Comparison of ENCODE assay signal across 8 cellular contexts in the genomic region with DNA sequence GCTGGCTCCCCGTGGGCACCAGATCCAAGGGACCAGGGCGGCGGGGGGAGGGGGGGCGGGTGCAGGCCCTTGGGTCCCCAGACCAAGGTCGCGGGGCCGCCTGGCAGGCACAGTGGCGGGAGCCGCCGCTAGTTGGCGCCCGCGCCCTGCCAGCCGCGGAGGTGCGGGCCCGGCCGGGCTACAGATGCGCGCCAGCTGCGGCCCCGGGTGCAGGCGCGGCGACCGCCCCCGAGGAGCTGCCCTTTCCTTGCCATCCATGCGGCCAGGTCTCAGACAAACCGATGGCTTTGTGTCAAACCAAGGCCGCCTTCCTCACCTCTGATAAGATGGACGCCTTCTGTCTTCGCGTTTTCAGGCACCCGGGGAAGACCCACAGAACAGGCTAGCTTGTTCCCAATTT. TPM values are rescaled to one million over a fixed set of nuclear protein-coding genes. Genes with fewer than 3 reads are reported as not detected.
DNase-seq lines count a peak whose midpoint lies in the region; ATAC-seq and TF ChIP-seq lines count a peak whose summit lies in the region.

No MANE protein-coding gene starts in this region.

- CTCF ChIA-PET in activated CD4-positive, alpha-beta T cell treated with anti-CD3 and anti-CD28 coated beads, Interleukin-2, amount 10 ng/mL, durations not matched to agents 7 days and 5 days (lab: Charles Lee): interaction anchor here (0.6 to 9.2 kb wide), 19 partner anchors 9 to 426 kb away, joined by 3 to 51 read pairs (median 5); no protein-coding TSS in a partner anchor

- H3K27ac ChIP-seq in DND-41 (ENCODE audit: low read length): no peak overlapping the region

- peaks cover 50% of the 10 kb centered on the region for H3K36me3 Mint-ChIP-seq in activated CD4-positive, alpha-beta T cell treated with anti-CD3 and anti-CD28 coated beads, Interleukin-2, amount 10 ng/mL, durations not matched to agents 7 days and 5 days (ENCODE audit: low read depth)
- H3K36me3 Mint-ChIP-seq in naive thymus-derived CD8-positive, alpha-beta T cell: peaks cover 0 to 8% (median 4%) of the 10 kb centered on the region in 3 donors

- H3K4me3 ChIP-seq in DND-41 (ENCODE audit: low read depth in 1 of 2, low read length in 2 of 2): no peak overlapping the region

- H3K36me3 ChIP-seq in DND-41 (ENCODE audit: insufficient read depth, low read length): peaks cover 5% of the 10 kb centered on the region; the same call in 1 of the 2 replicates

- H3K27me3 ChIP-seq in DND-41 (ENCODE audit: insufficient read depth, low read length, poor library complexity): peaks cover 35% of the 10 kb centered on the region

- TF ChIP-seq CTCF in DND-41 (IDR thresholded peaks at IDR 0.05; ENCODE audit: borderline replicate concordance, extremely low read depth, low read length, poor library complexity, severe bottlenecking): peak; percentile 57
- TF ChIP-seq CTCF in LNCAP (IDR thresholded peaks at IDR 0.05): peak; percentile 56

- ATAC-seq in DND-41 (ENCODE audit: insufficient read depth, low read depth) (no peak), GM18870 (IDR thresholded peaks at IDR 0.05; ENCODE audit: unreplicated experiment) (no peak)
- peak in 1 of 2 donors; percentile 10 for ATAC-seq in naive thymus-derived CD8-positive, alpha-beta T cell

- no peaks in the 10 kb centered on the region for H3K27me3 Mint-ChIP-seq in activated CD4-positive, alpha-beta T cell treated with anti-CD3 and anti-CD28 coated beads, Interleukin-2, amount 10 ng/mL, durations not matched to agents 7 days and 5 days
- no peaks in the 10 kb centered on the region for H3K27me3 Mint-ChIP-seq in naive thymus-derived CD8-positive, alpha-beta T cell

- H3K79me2 ChIP-seq in DND-41 (ENCODE audit: insufficient read depth, low read length): peaks cover 20% of the 10 kb centered on the region

- no peak overlapping the region for H3K9ac ChIP-seq in DND-41 (ENCODE audit: low read depth, low read length)

- POLR2A ChIA-PET in activated CD4-positive, alpha-beta T cell treated with anti-CD3 and anti-CD28 coated beads, Interleukin-2, amount 10 ng/mL, durations not matched to agents 7 days and 5 days (lab: Charles Lee): interaction anchor here (1.4 kb wide), 1 partner anchor 33 kb away, joined by 3 read pairs; no protein-coding TSS in a partner anchor
- POLR2A ChIA-PET in naive thymus-derived CD8-positive, alpha-beta T cell (lab: Charles Lee): interaction anchor here (0.8 to 9.3 kb wide), 10 partner anchors 10 to 167 kb away, joined by 3 to 105 read pairs (median 9); no protein-coding TSS in a partner anchor

- H2AFZ ChIP-seq in DND-41 (ENCODE audit: low read depth, low read length): no peak overlapping the region

- H3K9me3 ChIP-seq in DND-41 (ENCODE audit: insufficient read depth, low read length, severe bottlenecking): no peaks in the 10 kb centered on the region

- peaks cover 65% of the 10 kb centered on the region for H3K4me1 Mint-ChIP-seq in activated CD4-positive, alpha-beta T cell treated with anti-CD3 and anti-CD28 coated beads, Interleukin-2, amount 10 ng/mL, durations not matched to agents 7 days and 5 days
- H3K4me1 Mint-ChIP-seq in naive thymus-derived CD8-positive, alpha-beta T cell: peaks cover 21 to 53% (median 49%) of the 10 kb centered on the region in 4 donors

- peaks cover 37% of the 10 kb centered on the region for H3K4me1 ChIP-seq in DND-41 (ENCODE audit: insufficient read depth, low read length)

- no peaks in the 10 kb centered on the region for H3K9me3 Mint-ChIP-seq in activated CD4-positive, alpha-beta T cell treated with anti-CD3 and anti-CD28 coated beads, Interleukin-2, amount 10 ng/mL, durations not matched to agents 7 days and 5 days
- no peaks in the 10 kb centered on the region for H3K9me3 Mint-ChIP-seq in naive thymus-derived CD8-positive, alpha-beta T cell

- peaks cover 12% of the 10 kb centered on the region for H4K20me1 ChIP-seq in DND-41 (ENCODE audit: insufficient read depth, low read length)

- DNase-seq in DND-41 (peak; percentile 37), dedifferentiated amniotic fluid mesenchymal stem cell (ENCODE audit: extremely low spot score) (no peak), NCI-H526 treated with DMSO at 0.1 percent for 48 hours (lab: John Stamatoyannopoulos, UW) (no peak)
- DNase-seq in activated CD4-positive, alpha-beta T cell treated with anti-CD3 and anti-CD28 coated beads, Interleukin-2, amount 10 ng/mL, durations not matched to agents 7 days and 5 days: peak; percentile 52
- peak; percentile 34 for DNase-seq in effector CD8-positive, alpha-beta T cell (lab: John Stamatoyannopoulos, UW)
- DNase-seq in naive thymus-derived CD8-positive, alpha-beta T cell: peak in 8 of 10 donors; percentile 36 to 70 (median 61)

- peak overlapping the region; percentile 71 for H3K27ac Mint-ChIP-seq in activated CD4-positive, alpha-beta T cell treated with anti-CD3 and anti-CD28 coated beads, Interleukin-2, amount 10 ng/mL, durations not matched to agents 7 days and 5 days
- H3K27ac Mint-ChIP-seq in naive thymus-derived CD8-positive, alpha-beta T cell: peak overlapping the region in 8 of 10 donors; percentile 34 to 90 (median 76)

- H3K4me2 ChIP-seq in DND-41 (ENCODE audit: insufficient read depth, low read length): no peak overlapping the region

- peak overlapping the region; percentile 51 for H3K4me3 Mint-ChIP-seq in activated CD4-positive, alpha-beta T cell treated with anti-CD3 and anti-CD28 coated beads, Interleukin-2, amount 10 ng/mL, durations not matched to agents 7 days and 5 days
- H3K4me3 Mint-ChIP-seq in naive thymus-derived CD8-positive, alpha-beta T cell: peak overlapping the region; percentile 38 to 71 (median 56)

RNA-seq across cellular contexts. Expression of a gene that starts 2.2 kb away (rescaled TPM):
- 100 to 1,000 TPM; 108 to 125 TPM for total RNA-seq in activated CD4-positive, alpha-beta T cell treated with anti-CD3 and anti-CD28 coated beads, Interleukin-2, amount 10 ng/mL, durations not matched to agents 7 days and 5 days
- total RNA-seq in naive thymus-derived CD8-positive, alpha-beta T cell: 10 to 100 TPM; 87.1 to 95.3 TPM
- polyA plus RNA-seq in naive thymus-derived CD8-positive, alpha-beta T cell: 10 to 100 TPM; 22.0 to 64.0 (median 54.0) TPM

Comparison
In these comparisons a context has a peak if more than half of its experiments do, and no peak if none do; other contexts are left out.
1. DNase-seq: peak in DND-41 (single experiment), activated CD4-positive, alpha-beta T cell treated with anti-CD3 and anti-CD28 coated beads, Interleukin-2, amount 10 ng/mL, durations not matched to agents 7 days and 5 days (single experiment), effector CD8-positive, alpha-beta T cell (single experiment) and naive thymus-derived CD8-positive, alpha-beta T cell (8 of 10); none in dedifferentiated amniotic fluid mesenchymal stem cell (single experiment) and NCI-H526 treated with DMSO at 0.1 percent for 48 hours (single experiment).